ENCODE assay signal across 17 cellular contexts in genomic region chr12:83313827-83314226, GRCh38.
"Had no signal": no experiment of that assay in that cellular context is flagged by ENCODE, and none has a peak within 500 bp of the region (broad histone marks: within the 10 kb centered on the region; RNA-seq: fewer than 3 reads in every experiment).

No MANE protein-coding gene starts in this region.

- H3K4me3 ChIP-seq: colonic mucosa, esophagus muscularis mucosa, gastroesophageal sphincter, heart right ventricle, left lung, lower lobe of right lung had no signal

- DNase-seq: colonic mucosa; cortex of kidney; effector memory CD4-positive, alpha-beta T cell; foreskin keratinocyte; head of caudate nucleus; heart right ventricle; hippocampal formation; left cardiac atrium; left lung; left ventricle myocardium superior; lower lobe of right lung; mesenchymal stem cell; midbrain; naive thymus-derived CD4-positive, alpha-beta T cell had no signal

- H3K4me3 Mint-ChIP-seq: dendritic cell treated with granulocyte-macrophage colony-stimulating factor and Interleukin-4, amounts not matched to agents 40 ng/mL and 50 ng/mL, for 4 days; naive thymus-derived CD4-positive, alpha-beta T cell had no signal

- H3K36me3 ChIP-seq: colonic mucosa, esophagus muscularis mucosa, gastroesophageal sphincter, heart right ventricle, left lung, lower lobe of right lung had no signal

- H3K36me3 Mint-ChIP-seq: naive thymus-derived CD4-positive, alpha-beta T cell had no signal

- H3K27me3 ChIP-seq: colonic mucosa, esophagus muscularis mucosa, foreskin keratinocyte, gastroesophageal sphincter, heart right ventricle, left lung had no signal

- H3K27me3 Mint-ChIP-seq: dendritic cell treated with granulocyte-macrophage colony-stimulating factor and Interleukin-4, amounts not matched to agents 40 ng/mL and 50 ng/mL, for 4 days had no signal

- ATAC-seq: foreskin keratinocyte; gastroesophageal sphincter; heart right ventricle; left cardiac atrium; left lung; left ventricle myocardium superior; lower lobe of right lung; naive thymus-derived CD4-positive, alpha-beta T cell had no signal

- H3K27ac Mint-ChIP-seq: dendritic cell treated with granulocyte-macrophage colony-stimulating factor and Interleukin-4, amounts not matched to agents 40 ng/mL and 50 ng/mL, for 4 days; naive thymus-derived CD4-positive, alpha-beta T cell had no signal

- H3K9me3 ChIP-seq: colonic mucosa, esophagus muscularis mucosa, gastroesophageal sphincter, heart right ventricle, lower lobe of right lung had no signal

- H3K4me1 Mint-ChIP-seq: naive thymus-derived CD4-positive, alpha-beta T cell had no signal

- H3K27ac ChIP-seq: colonic mucosa, esophagus muscularis mucosa, foreskin keratinocyte, gastroesophageal sphincter, heart right ventricle, left lung, lower lobe of right lung had no signal
